14 cellular contexts compared by ENCODE assay signal in the genomic region with DNA sequence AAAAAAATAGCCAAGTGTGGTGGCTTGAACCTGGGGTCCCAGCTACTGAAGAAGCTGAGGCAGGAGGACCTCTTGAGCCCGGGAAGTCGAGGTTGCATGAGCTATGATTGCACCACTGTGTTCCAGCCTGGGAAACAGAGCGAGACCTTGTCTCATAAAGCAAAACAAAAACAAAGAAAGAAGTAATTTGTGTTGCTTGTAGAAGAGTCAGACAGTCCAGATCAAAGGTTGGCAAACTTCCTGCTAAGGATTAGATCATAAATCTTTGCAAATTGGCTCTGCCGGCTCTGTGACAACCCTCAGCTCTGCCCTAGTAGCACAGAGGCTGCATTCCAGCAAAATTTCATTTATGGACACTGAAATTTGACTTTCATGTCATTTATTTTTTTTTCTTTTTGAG.
A peak's percentile ranks its signal among the peaks of the same experiment; 100 is the strongest.
DNase-seq lines count a peak whose midpoint lies in the region; ATAC-seq and TF ChIP-seq lines count a peak whose summit lies in the region.
"Had no signal": no experiment of that assay in that cellular context is flagged by ENCODE, and none has a peak within 500 bp of the region (broad histone marks: within the 10 kb centered on the region; RNA-seq: fewer than 3 reads in every experiment).

No MANE protein-coding gene starts in this region.

- H3K27me3 ChIP-seq in parathyroid adenoma (ENCODE audit: control insufficient read depth, insufficient read depth, low read length) = no peaks in the 10 kb centered on the region
- H3K27me3 ChIP-seq in HAP-1 (ENCODE audit: low read depth) = no peaks in the 10 kb centered on the region
- H3K27me3 ChIP-seq: ascending aorta had no signal

- DNase-seq in EL (peak; percentile 36), RWPE1 (ENCODE audit: low spot score) (no peak), fibroblast of mammary gland (ENCODE audit: low read depth) (peak; percentile 53), UCSD-AML1 (lab: John Stamatoyannopoulos, UW; ENCODE audit: unreplicated experiment) (no peak), NCI-H526 treated with DMSO at 0.1 percent for 48 hours (lab: John Stamatoyannopoulos, UW) (no peak), HAP-1 (ENCODE audit: low spot score in 2 of 2) (no peak)
- DNase-seq: Caco-2, MM.1S, NCI-H526, psoas muscle, T-helper 17 cell had no signal

- H3K79me2 ChIP-seq in parathyroid adenoma = no peaks in the 10 kb centered on the region

- no peak for TF ChIP-seq CTCF in RWPE1 (conservative IDR thresholded peaks at IDR 0.05; ENCODE audit: low read depth)
- no peak for TF ChIP-seq CTCF in fibroblast of mammary gland (conservative IDR thresholded peaks at IDR 0.05; ENCODE audit: control insufficient read depth, insufficient read depth, low read depth, low read length)
- no peak for TF ChIP-seq CTCF in parathyroid adenoma (IDR thresholded peaks at IDR 0.05)

- POLR2A ChIA-PET in RWPE1 (lab: Yijun Ruan, JAX; ENCODE audit: low non-redundant PET) = no interaction called here

- H3K36me3 ChIP-seq in parathyroid adenoma (ENCODE audit: control insufficient read depth, insufficient read depth, low read length) (no peaks in the 10 kb centered on the region), HAP-1 (replicated peaks) (peaks cover 63% of the 10 kb centered on the region)

- H3K4me1 ChIP-seq in parathyroid adenoma = no peaks in the 10 kb centered on the region
- no peaks in the 10 kb centered on the region for H3K4me1 ChIP-seq in HAP-1
- H3K4me1 ChIP-seq: ascending aorta, Caco-2, psoas muscle had no signal

- no peak overlapping the region for H3K9ac ChIP-seq in parathyroid adenoma

- H3K27ac ChIP-seq in RWPE1 = peak overlapping the region; percentile 42
- H3K27ac ChIP-seq in parathyroid adenoma = no peak overlapping the region
- H3K27ac ChIP-seq: ascending aorta, psoas muscle had no signal

- peak overlapping the region; percentile 44 for H3K4me2 ChIP-seq in parathyroid adenoma (ENCODE audit: low read length)

- H3K9me3 ChIP-seq in parathyroid adenoma (ENCODE audit: control insufficient read depth, low read length) (no peaks in the 10 kb centered on the region), HAP-1 (no peaks in the 10 kb centered on the region)
- H3K9me3 ChIP-seq: ascending aorta, Caco-2, psoas muscle had no signal

- H3K4me3 ChIP-seq in fibroblast of mammary gland (ENCODE audit: control insufficient read depth, low read depth, low read length) = no peak overlapping the region
- H3K4me3 ChIP-seq in parathyroid adenoma (ENCODE audit: low read depth, low read length) = no peak overlapping the region
- H3K4me3 ChIP-seq in HAP-1 = no peak overlapping the region
- H3K4me3 ChIP-seq: ascending aorta, psoas muscle had no signal

- CTCF ChIA-PET in RWPE1 (lab: Yijun Ruan, JAX) = interaction anchor here (0.6 to 0.7 kb wide), 2 partner anchors 44 to 70 kb away, joined by 3 to 4 read pairs; no protein-coding TSS in a partner anchor

- no peak overlapping the region for H2AFZ ChIP-seq in parathyroid adenoma

- in situ Hi-C loops in HAP-1 (cut with MboI; ENCODE audit: low sequenced_read_pairs) = no loop called here

- no peak for ATAC-seq in GM21367 (IDR thresholded peaks at IDR 0.05; ENCODE audit: unreplicated experiment)
- ATAC-seq: T-helper 17 cell had no signal

Comparison
In these comparisons a context has a peak if more than half of its experiments do, and no peak if none do; other contexts are left out.
1. DNase-seq: peak in EL (single experiment) and fibroblast of mammary gland (single experiment); none in RWPE1 (single experiment), UCSD-AML1 (single experiment), NCI-H526 treated with DMSO at 0.1 percent for 48 hours (single experiment) and HAP-1 (0 of 2).